In the genomic region with DNA sequence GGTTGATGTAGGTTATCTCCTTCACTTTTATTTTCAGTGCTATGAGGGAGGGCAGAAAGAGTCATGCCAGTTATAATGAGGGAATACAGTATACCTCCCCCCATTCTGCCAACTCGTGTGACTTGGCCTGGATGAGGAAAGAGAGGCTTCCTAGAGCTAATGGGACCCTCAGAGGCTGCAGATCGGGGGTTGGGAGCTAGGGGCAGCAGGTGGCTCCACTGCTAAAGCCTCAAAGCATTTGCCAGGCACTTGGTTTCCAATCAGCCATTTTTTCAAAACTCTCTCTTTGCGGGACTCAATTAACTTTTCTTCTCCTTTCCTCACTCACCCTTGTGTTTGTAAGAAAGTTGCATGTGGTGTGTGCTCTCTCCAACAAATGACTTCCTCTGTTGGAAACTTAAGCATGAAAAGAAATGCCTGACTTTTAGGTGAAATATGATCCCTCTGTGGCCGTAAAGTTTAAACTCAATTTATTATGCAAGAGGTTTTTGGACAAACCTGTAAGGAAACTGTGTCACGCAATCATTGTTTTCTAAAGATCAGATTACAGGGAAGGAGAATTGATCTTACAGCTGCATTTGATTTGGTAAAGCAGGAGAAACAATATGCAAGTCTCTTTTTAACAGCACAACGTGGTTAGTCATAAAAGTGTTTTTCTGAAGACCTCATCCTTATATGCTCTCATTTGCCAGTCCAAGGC, we compare ENCODE assay signal across 14 cellular contexts. TPM values are rescaled to one million over a fixed set of nuclear protein-coding genes. Genes with fewer than 3 reads are reported as not detected.
DNase-seq lines count a peak whose midpoint lies in the region; ATAC-seq and TF ChIP-seq lines count a peak whose summit lies in the region.
"Had no signal": no experiment of that assay in that cellular context is flagged by ENCODE, and none has a peak within 500 bp of the region (broad histone marks: within the 10 kb centered on the region; RNA-seq: fewer than 3 reads in every experiment).

No MANE protein-coding gene starts in this region.

- H3K79me2 ChIP-seq in Loucy (ENCODE audit: insufficient read depth, low read length): no peaks in the 10 kb centered on the region
- peaks cover 48% of the 10 kb centered on the region for H3K79me2 ChIP-seq in neural progenitor cell (ENCODE audit: low read depth)

- peaks cover 47% of the 10 kb centered on the region for H3K4me1 Mint-ChIP-seq in neural progenitor cell

- peak; percentile 50 for DNase-seq in GM03348 (ENCODE audit: low spot score)
- DNase-seq in dedifferentiated amniotic fluid mesenchymal stem cell (ENCODE audit: extremely low spot score): peak; percentile 91
- peak; percentile 61 for DNase-seq in neural progenitor cell (ENCODE audit: low spot score)
- DNase-seq in NCI-H1417 (lab: John Stamatoyannopoulos, UW): no peak
- DNase-seq in amygdala (lab: John Stamatoyannopoulos, UW): no peak
- DNase-seq: activated T-cell treated with anti-CD3 and anti-CD28 coated beads, Interleukin-2, amount 50 U/mL, for 4 hours; brain microvascular endothelial cell; NCI-H1092 treated with DMSO at 0.1 percent for 48 hours; NCI-H524 treated with DMSO at 0.1 percent for 48 hours; SIG-M5 had no signal

- TF ChIP-seq CTCF in Loucy (conservative IDR thresholded peaks at IDR 0.05; ENCODE audit: low read length) (peak; percentile 41), neural progenitor cell (IDR thresholded peaks at IDR 0.05) (peak; percentile 39)

- peak overlapping the region; percentile 37; the same call in 1 of the 2 replicates for H2AFZ ChIP-seq in Loucy (ENCODE audit: low read length)
- H2AFZ ChIP-seq in neural progenitor cell (replicated peaks): no peak overlapping the region

- peaks cover 6% of the 10 kb centered on the region for H3K9me3 Mint-ChIP-seq in neural progenitor cell

- no peak overlapping the region for H3K4me3 Mint-ChIP-seq in neural progenitor cell
- H3K4me3 Mint-ChIP-seq: activated T-cell treated with anti-CD3 and anti-CD28 coated beads, Interleukin-2, amount 50 U/mL, for 4 hours had no signal

- H4K20me1 ChIP-seq in Loucy (ENCODE audit: insufficient read depth, low read length, poor library complexity, severe bottlenecking) (no peaks in the 10 kb centered on the region), neural progenitor cell (ENCODE audit: low read depth) (peaks cover 63% of the 10 kb centered on the region)

- ATAC-seq in GM18868 (IDR thresholded peaks at IDR 0.05; ENCODE audit: unreplicated experiment): no peak
- ATAC-seq in GM19452 (IDR thresholded peaks at IDR 0.05; ENCODE audit: unreplicated experiment): no peak
- ATAC-seq: activated T-cell treated with anti-CD3 and anti-CD28 coated beads, Interleukin-2, amount 50 U/mL, for 4 hours had no signal

- H3K9ac ChIP-seq in Loucy (ENCODE audit: low read depth, low read length, poor library complexity, severe bottlenecking) (no peak overlapping the region), neural progenitor cell (no peak overlapping the region)

- H3K27ac Mint-ChIP-seq in neural progenitor cell: peak overlapping the region; percentile 81

- peaks cover 27% of the 10 kb centered on the region for H3K4me1 ChIP-seq in Loucy (ENCODE audit: insufficient read depth, low read length, poor library complexity, severe bottlenecking)
- H3K4me1 ChIP-seq in neural progenitor cell: peaks cover 42% of the 10 kb centered on the region
- H3K4me1 ChIP-seq: esophagus muscularis mucosa had no signal

- no peak overlapping the region for H3K4me3 ChIP-seq in Loucy (ENCODE audit: low read length, poor library complexity, severe bottlenecking)
- no peak overlapping the region for H3K4me3 ChIP-seq in neural progenitor cell
- H3K4me3 ChIP-seq: esophagus muscularis mucosa had no signal

- H3K36me3 Mint-ChIP-seq in neural progenitor cell: peaks cover 65% of the 10 kb centered on the region

- H3K27me3 ChIP-seq in Loucy (ENCODE audit: insufficient read depth, low read length, poor library complexity, severe bottlenecking) (no peaks in the 10 kb centered on the region), neural progenitor cell (no peaks in the 10 kb centered on the region)

- peak overlapping the region; percentile 77 for H3K27ac ChIP-seq in neural progenitor cell
- H3K27ac ChIP-seq: brain microvascular endothelial cell, esophagus muscularis mucosa had no signal

- no peaks in the 10 kb centered on the region for H3K36me3 ChIP-seq in Loucy (ENCODE audit: insufficient read depth, low read length)
- H3K36me3 ChIP-seq in neural progenitor cell: peaks cover 28% of the 10 kb centered on the region
- H3K36me3 ChIP-seq: brain microvascular endothelial cell, esophagus muscularis mucosa had no signal

- H3F3A ChIP-seq in Loucy (ENCODE audit: low read depth) (no peaks in the 10 kb centered on the region), neural progenitor cell (ENCODE audit: low read depth) (peaks cover 73% of the 10 kb centered on the region)

- no peaks in the 10 kb centered on the region for H3K9me3 ChIP-seq in Loucy (ENCODE audit: insufficient read depth, low read depth, low read length)
- no peaks in the 10 kb centered on the region for H3K9me3 ChIP-seq in neural progenitor cell (ENCODE audit: low read depth)
- H3K9me3 ChIP-seq: esophagus muscularis mucosa had no signal

- no peaks in the 10 kb centered on the region for H3K9me2 ChIP-seq in Loucy (replicated peaks; ENCODE audit: low read depth, low read length)

- peak overlapping the region; percentile 29 for H3K4me2 ChIP-seq in Loucy (ENCODE audit: low read depth, low read length, poor library complexity, severe bottlenecking)
- H3K4me2 ChIP-seq in neural progenitor cell: peak overlapping the region; percentile 45

- no peaks in the 10 kb centered on the region for H3K27me3 Mint-ChIP-seq in neural progenitor cell (ENCODE audit: insufficient read depth, low read depth)

RNA-seq across cellular contexts. Expression of gene SFRP2, which starts 7.0 kb away (rescaled TPM):
- total RNA-seq in neural progenitor cell (ENCODE audit: low replicate concordance): 86.1 and 123 TPM in 2 replicates

RNA-seq across cellular contexts. Expression of gene RNF175, which starts 22.0 kb away (rescaled TPM):
- 25.1 and 34.6 TPM in 2 replicates for total RNA-seq in neural progenitor cell (ENCODE audit: low replicate concordance)

Comparison
In these comparisons a context has a peak if more than half of its experiments do, and no peak if none do; other contexts are left out.
1. DNase-seq: peak in GM03348 (single experiment), dedifferentiated amniotic fluid mesenchymal stem cell (single experiment) and neural progenitor cell (single experiment); none in NCI-H1417 (0 of 3) and amygdala (0 of 56).